21 cellular contexts compared by ENCODE assay signal in the genomic region with DNA sequence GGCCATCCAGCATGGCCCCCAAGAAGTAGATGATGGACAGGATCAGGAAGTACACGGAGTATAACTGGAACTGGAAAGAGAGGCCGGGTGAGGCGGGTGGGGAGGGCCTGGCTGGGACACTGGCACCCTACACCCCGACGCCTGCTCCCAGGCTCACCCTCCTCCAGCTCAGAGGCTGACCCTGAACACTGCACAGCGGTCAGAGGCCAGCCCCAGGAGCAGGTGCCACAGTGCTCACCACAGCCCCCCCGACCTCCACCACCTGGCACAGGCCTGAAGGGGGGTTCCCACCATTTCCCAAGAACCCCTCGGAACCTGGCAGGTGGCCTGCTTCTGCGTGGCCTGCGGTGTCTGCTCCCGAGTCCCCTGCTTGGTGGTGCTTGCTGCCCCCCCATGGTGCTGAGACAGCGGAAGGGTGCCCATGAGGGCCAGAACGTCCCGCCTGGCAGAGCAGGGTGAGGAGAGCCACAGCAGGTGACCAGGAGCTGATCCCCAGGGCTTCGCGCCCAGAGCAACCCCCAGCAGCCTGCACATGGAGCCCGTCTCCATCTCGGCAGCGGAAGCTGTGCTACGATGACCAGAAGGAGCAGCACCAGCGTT. TPM values are rescaled to one million over a fixed set of nuclear protein-coding genes. Genes with fewer than 3 reads are reported as not detected.
DNase-seq lines count a peak whose midpoint lies in the region; ATAC-seq, FAIRE-seq and TF ChIP-seq lines count a peak whose summit lies in the region.
"Had no signal": no experiment of that assay in that cellular context is flagged by ENCODE, and none has a peak within 500 bp of the region (broad histone marks: within the 10 kb centered on the region; RNA-seq: fewer than 3 reads in every experiment).

No MANE protein-coding gene starts in this region.

- FAIRE-seq in kidney (lab: Jason Lieb, UNC), result no peak
- FAIRE-seq in HTR-8/SVneo (lab: Jason Lieb, UNC), result no peak
- FAIRE-seq: H54 had no signal

- H3K4me1 ChIP-seq in BLaER1 (peaks cover 53% of the 10 kb centered on the region), kidney (ENCODE audit: control insufficient read depth in 1 of 2, insufficient read depth in 1 of 2, low read depth in 1 of 2, low read length in 2 of 2) (peaks cover 0 to 4% of the 10 kb centered on the region in 2 donors), GM23248 (ENCODE audit: insufficient read depth) (no peaks in the 10 kb centered on the region)
- H3K4me1 ChIP-seq: neural progenitor cell had no signal

- in situ Hi-C loops in GM23248 (cut with MboI), result no loop called here

- H3K9ac ChIP-seq in BLaER1, result peak overlapping the region; percentile 48; the same call in 1 of the 2 replicates
- H3K9ac ChIP-seq in kidney (ENCODE audit: low read length in 2 of 2), result no peak overlapping the region
- H3K9ac ChIP-seq in GM23248, result no peak overlapping the region
- H3K9ac ChIP-seq: neural progenitor cell had no signal

- H3K36me3 ChIP-seq in BLaER1, result peaks cover 93% of the 10 kb centered on the region
- H3K36me3 ChIP-seq in kidney (ENCODE audit: control insufficient read depth in 1 of 2, insufficient read depth in 2 of 2, low read length in 2 of 2), result peaks cover 3 to 5% of the 10 kb centered on the region in 2 donors
- H3K36me3 ChIP-seq in GM23248 (ENCODE audit: low read depth), result peaks cover 6% of the 10 kb centered on the region; the same call in 1 of the 2 replicates

- H4K20me1 ChIP-seq in BLaER1, result peaks cover 31% of the 10 kb centered on the region
- no peaks in the 10 kb centered on the region for H4K20me1 ChIP-seq in GM23248 (ENCODE audit: insufficient read depth)

- no peaks in the 10 kb centered on the region for H3K9me2 ChIP-seq in GM23248 (ENCODE audit: insufficient read depth)

- H2AFZ ChIP-seq in GM23248, result no peak overlapping the region
- H2AFZ ChIP-seq: neural progenitor cell had no signal

- 0 out of 2 replicates have a peak, but pooled peaks cover 7% of the 10 kb centered on the region for H3F3A ChIP-seq in GM23248 (ENCODE audit: insufficient read depth)

- no peaks in the 10 kb centered on the region for H3K27me3 ChIP-seq in BLaER1
- H3K27me3 ChIP-seq in GM23248 (replicated peaks; ENCODE audit: insufficient read depth), result no peaks in the 10 kb centered on the region
- H3K27me3 ChIP-seq: cardiac muscle cell, neural progenitor cell had no signal

- no peak for ATAC-seq in HG02884 (IDR thresholded peaks at IDR 0.05; ENCODE audit: unreplicated experiment)
- ATAC-seq in GM21447 (IDR thresholded peaks at IDR 0.05; ENCODE audit: unreplicated experiment), result no peak
- ATAC-seq: activated CD8-positive, alpha-beta T cell treated with anti-CD3 and anti-CD28 coated beads for 36 hours had no signal

- H3K4me2 ChIP-seq in BLaER1 (peak overlapping the region; percentile 52; the same call in 1 of the 2 replicates), GM23248 (ENCODE audit: unreplicated experiment) (no peak overlapping the region)
- H3K4me2 ChIP-seq: neural progenitor cell had no signal

- H3K4me3 ChIP-seq in BLaER1 (no peak overlapping the region), kidney (ENCODE audit: low read length in 2 of 2) (no peak overlapping the region), GM23248 (no peak overlapping the region)
- H3K4me3 ChIP-seq: cardiac muscle cell, neural progenitor cell had no signal

- H3K9me3 ChIP-seq in BLaER1 (peaks cover 35% of the 10 kb centered on the region), kidney (ENCODE audit: control insufficient read depth in 1 of 2, low read length in 2 of 2) (peaks cover 2 to 23% of the 10 kb centered on the region in 2 donors), GM23248 (ENCODE audit: low read depth) (peaks cover 10% of the 10 kb centered on the region)

- WGBS in GM23248 (ENCODE audit: low coverage in 1 of 2, low lambda C conversion rate in 2 of 2, missing lambda C conversion rate in 2 of 2), 2 experiments, result 93 to 94% methylated on average over 20 to 21 of the region's 21 CpGs

- no peaks in the 10 kb centered on the region for H3K79me2 ChIP-seq in GM23248 (ENCODE audit: insufficient read depth)

- intact Hi-C loops in kidney (cut with DNase I), result no loop called here
- intact Hi-C loops in posterior vena cava (cut with DNase I), result no loop called here

- TF ChIP-seq CTCF in VCaP (conservative IDR thresholded peaks at IDR 0.05) (no peak), kidney (IDR thresholded peaks at IDR 0.05; ENCODE audit: borderline replicate concordance, extremely low read depth, insufficient read depth) (no peak)

- DNase-seq in kidney (peak; percentile 63), posterior vena cava (ENCODE audit: low spot score) (peak; percentile 72), GM23248 (no peak), HTR-8/SVneo (ENCODE audit: insufficient read length, low spot score) (no peak)
- DNase-seq: ACHN; activated B cell treated with CpG ODN at 0.5 μM for 24 hours; activated CD8-positive, alpha-beta T cell treated with anti-CD3 and anti-CD28 coated beads for 36 hours; activated naive CD4-positive, alpha-beta T cell; activated T-cell treated with anti-CD3 and anti-CD28 coated beads, Interleukin-2, amount 50 U/mL, for 1 hour; amniotic stem cell; dermis blood vessel endothelial cell; NCI-H146; NCI-H524; T1000 had no signal

- peak overlapping the region; percentile 82; the same call in 1 of the 2 replicates for H3K27ac ChIP-seq in BLaER1
- H3K27ac ChIP-seq in VCaP, result peak overlapping the region; percentile 100
- no peak overlapping the region for H3K27ac ChIP-seq in kidney (ENCODE audit: low read depth in 2 of 2, low read length in 2 of 2)
- no peak overlapping the region for H3K27ac ChIP-seq in GM23248
- H3K27ac ChIP-seq: cardiac muscle cell, neural progenitor cell had no signal

RNA-seq across cellular contexts. Expression of a gene that starts 26.1 kb away (rescaled TPM):
- 7.2 TPM for total RNA-seq in kidney
- polyA plus RNA-seq in kidney (ENCODE audit: insufficient read depth, low read depth, low replicate concordance), result 5.1 TPM
- total RNA-seq in posterior vena cava, result 1 to 10 TPM; 4.5 to 6.5 TPM
- total RNA-seq in GM23248 (2014; rRNA removed; shearing (Covaris generic)), result 6.8 and 7.8 TPM in 2 replicates
- 7.8 and 8.4 TPM in 2 replicates for polyA plus RNA-seq in GM23248 (2016; fragmentation: Nextera tagmentation; extraction: Ambion mirVana)

Comparison
In these comparisons a context has a peak if more than half of its experiments do, and no peak if none do; other contexts are left out.
1. H3K27ac ChIP-seq: peak in BLaER1 (single experiment) and VCaP (single experiment); none in kidney (0 of 2) and GM23248 (single experiment).
2. DNase-seq: peak in kidney (single experiment) and posterior vena cava (single experiment); none in GM23248 (single experiment) and HTR-8/SVneo (single experiment).